Comparison of ENCODE assay signal across 21 cellular contexts in genomic region chr1:67746299-67746698, GRCh38.
DNase-seq lines count a peak whose midpoint lies in the region; ATAC-seq, FAIRE-seq and TF ChIP-seq lines count a peak whose summit lies in the region.
"Had no signal": no experiment of that assay in that cellular context is flagged by ENCODE, and none has a peak within 500 bp of the region (broad histone marks: within the 10 kb centered on the region; RNA-seq: fewer than 3 reads in every experiment).

No MANE protein-coding gene starts in this region.

- intact Hi-C loops in spleen (cut with DNase I; ENCODE audit: low total_unique reads) (no loop called here), cardiac septum (cut with DNase I) (loop anchor here (5.0 kb wide), 1 partner anchor 34 kb away; no protein-coding TSS in a partner anchor)

- peaks cover 62% of the 10 kb centered on the region for H3K4me1 Mint-ChIP-seq in astrocyte (ENCODE audit: low read depth, unreplicated experiment)
- peaks cover 16% of the 10 kb centered on the region for H3K4me1 Mint-ChIP-seq in activated T-helper 17 cell treated with anti-CD3 and anti-CD28 coated beads, Interleukin-2, amount 50 U/mL, for 72 hours
- H3K4me1 Mint-ChIP-seq in activated CD4-positive, alpha-beta memory T cell treated with anti-CD3 and anti-CD28 coated beads, Interleukin-2, amount 10 ng/mL, durations not matched to agents 7 days and 5 days = peaks cover 21% of the 10 kb centered on the region

- no peak overlapping the region for H2AFZ ChIP-seq in astrocyte (ENCODE audit: low read depth, low read length)

- H3K4me3 ChIP-seq in astrocyte (ENCODE audit: insufficient read depth, low read depth, low read length) = no peak overlapping the region
- peak overlapping the region; percentile 5 for H3K4me3 ChIP-seq in iPS-15b (ENCODE audit: low read depth, low read length)
- H3K4me3 ChIP-seq in spleen = no peak overlapping the region
- H3K4me3 ChIP-seq: right lobe of liver had no signal

- no peak overlapping the region for H3K27ac ChIP-seq in astrocyte (ENCODE audit: low read depth, low read length)
- peak overlapping the region in 5 of 8 donors; percentile 6 to 40 (median 21) for H3K27ac ChIP-seq in spleen
- H3K27ac ChIP-seq: epithelial cell of prostate had no signal

- no peaks in the 10 kb centered on the region for H3K27me3 Mint-ChIP-seq in astrocyte (ENCODE audit: low read depth, unreplicated experiment)
- H3K27me3 Mint-ChIP-seq in activated T-helper 17 cell treated with anti-CD3 and anti-CD28 coated beads, Interleukin-2, amount 50 U/mL, for 72 hours = peaks cover 16% of the 10 kb centered on the region
- peaks cover 18% of the 10 kb centered on the region for H3K27me3 Mint-ChIP-seq in activated CD4-positive, alpha-beta memory T cell treated with anti-CD3 and anti-CD28 coated beads, Interleukin-2, amount 10 ng/mL, durations not matched to agents 7 days and 5 days

- peaks cover 76% of the 10 kb centered on the region for H3K79me2 ChIP-seq in astrocyte (ENCODE audit: insufficient read depth, low read length)

- WGBS in spleen, 5 donors = 47 to 53% (median 49%) methylated on average over 5 of the region's 5 CpGs

- H3K9me3 Mint-ChIP-seq in astrocyte (ENCODE audit: unreplicated experiment) = no peaks in the 10 kb centered on the region
- H3K9me3 Mint-ChIP-seq in activated T-helper 17 cell treated with anti-CD3 and anti-CD28 coated beads, Interleukin-2, amount 50 U/mL, for 72 hours = no peaks in the 10 kb centered on the region
- no peaks in the 10 kb centered on the region for H3K9me3 Mint-ChIP-seq in activated CD4-positive, alpha-beta memory T cell treated with anti-CD3 and anti-CD28 coated beads, Interleukin-2, amount 10 ng/mL, durations not matched to agents 7 days and 5 days
- H3K9me3 Mint-ChIP-seq: activated naive CD8-positive, alpha-beta T cell treated with anti-CD3 and anti-CD28 coated beads for 36 hours; neural crest cell had no signal

- ATAC-seq in activated T-helper 17 cell treated with anti-CD3 and anti-CD28 coated beads, Interleukin-2, amount 50 U/mL, for 72 hours (replicated peaks) = no peak
- ATAC-seq: HCT116, left lobe of liver, right lobe of liver had no signal

- CTCF ChIA-PET in activated CD4-positive, alpha-beta memory T cell treated with anti-CD3 and anti-CD28 coated beads, Interleukin-2, amount 10 ng/mL, durations not matched to agents 7 days and 5 days (lab: Charles Lee) = interaction anchor here (1.1 kb wide), 1 partner anchor 9 kb away, joined by 3 read pairs; no protein-coding TSS in a partner anchor

- H3K27ac Mint-ChIP-seq in astrocyte (ENCODE audit: unreplicated experiment) = peak overlapping the region; percentile 60
- H3K27ac Mint-ChIP-seq in activated T-helper 17 cell treated with anti-CD3 and anti-CD28 coated beads, Interleukin-2, amount 50 U/mL, for 72 hours = no peak overlapping the region
- H3K27ac Mint-ChIP-seq in activated CD4-positive, alpha-beta memory T cell treated with anti-CD3 and anti-CD28 coated beads, Interleukin-2, amount 10 ng/mL, durations not matched to agents 7 days and 5 days = no peak overlapping the region
- H3K27ac Mint-ChIP-seq: activated naive CD8-positive, alpha-beta T cell treated with anti-CD3 and anti-CD28 coated beads for 36 hours; B cell had no signal

- H3K27me3 ChIP-seq in astrocyte (ENCODE audit: insufficient read depth, low read length) (no peaks in the 10 kb centered on the region), iPS-15b (ENCODE audit: control insufficient read depth, insufficient read depth, low read length) (no peaks in the 10 kb centered on the region), spleen (replicated peaks in 1 of 7) (no peaks in the 10 kb centered on the region)
- H3K27me3 ChIP-seq: right lobe of liver had no signal

- peaks cover 2% of the 10 kb centered on the region for H3K36me3 Mint-ChIP-seq in astrocyte (ENCODE audit: low read depth, unreplicated experiment)
- H3K36me3 Mint-ChIP-seq in activated T-helper 17 cell treated with anti-CD3 and anti-CD28 coated beads, Interleukin-2, amount 50 U/mL, for 72 hours (ENCODE audit: low read depth) = no peaks in the 10 kb centered on the region
- H3K36me3 Mint-ChIP-seq in activated CD4-positive, alpha-beta memory T cell treated with anti-CD3 and anti-CD28 coated beads, Interleukin-2, amount 10 ng/mL, durations not matched to agents 7 days and 5 days (ENCODE audit: low read depth) = no peaks in the 10 kb centered on the region
- H3K36me3 Mint-ChIP-seq: activated naive CD8-positive, alpha-beta T cell treated with anti-CD3 and anti-CD28 coated beads for 36 hours had no signal

- TF ChIP-seq CTCF in astrocyte (IDR thresholded peaks at IDR 0.05; ENCODE audit: insufficient read depth, low read depth, low read length) = no peak
- no peak for TF ChIP-seq CTCF in spleen (IDR thresholded peaks at IDR 0.05 in 8 of 11, conservative IDR thresholded peaks at IDR 0.05 in 3 of 11)

- H3K36me3 ChIP-seq in astrocyte (ENCODE audit: insufficient read depth, low read length) (no peaks in the 10 kb centered on the region), iPS-15b (ENCODE audit: control insufficient read depth, insufficient read depth, low read length) (no peaks in the 10 kb centered on the region), spleen (no peaks in the 10 kb centered on the region)
- H3K36me3 ChIP-seq: right lobe of liver had no signal

- TF ChIP-seq POLR2A in spleen (IDR thresholded peaks at IDR 0.05) = no peak

- no peak overlapping the region for H3K9ac ChIP-seq in astrocyte (ENCODE audit: low read length)
- H3K9ac ChIP-seq in iPS-15b (ENCODE audit: low read depth, low read length) = no peak overlapping the region

- DNase-seq in GDM1 (lab: John Stamatoyannopoulos, UW) (peak; percentile 47), astrocyte (ENCODE audit: low read depth) (peak; percentile 63), spleen (no peak), cardiac septum (ENCODE audit: low spot score) (no peak), middle frontal gyrus (ENCODE audit: extremely low spot score, low spot score) (no peak)
- no peak for DNase-seq in activated CD4-positive, alpha-beta memory T cell treated with anti-CD3 and anti-CD28 coated beads, Interleukin-2, amount 10 ng/mL, durations not matched to agents 7 days and 5 days
- DNase-seq: activated naive CD8-positive, alpha-beta T cell treated with anti-CD3 and anti-CD28 coated beads for 36 hours; DMS 273 treated with DMSO at 0.1 percent for 48 hours; hippocampal formation; Karpas-422; NCI-H1694; NCI-H510A; right lobe of liver; stimulated activated CD4-positive, alpha-beta T cell treated with anti-CD3 and anti-CD28 coated beads, Interleukin-4, amount 100 ng/mL, for 24 hours had no signal

- H3K9me3 ChIP-seq in astrocyte (ENCODE audit: insufficient read depth, low read depth, low read length) = no peaks in the 10 kb centered on the region
- H3K9me3 ChIP-seq in iPS-15b (ENCODE audit: control insufficient read depth, insufficient read depth, low read length) = no peaks in the 10 kb centered on the region
- H3K9me3 ChIP-seq in spleen = no peaks in the 10 kb centered on the region
- H3K9me3 ChIP-seq: right lobe of liver had no signal

- H3K4me2 ChIP-seq in astrocyte (ENCODE audit: low read length) = no peak overlapping the region

- POLR2A ChIA-PET in activated CD4-positive, alpha-beta memory T cell treated with anti-CD3 and anti-CD28 coated beads, Interleukin-2, amount 10 ng/mL, durations not matched to agents 7 days and 5 days (lab: Charles Lee) = interaction anchor here (1.3 kb wide), 1 partner anchor 61 kb away, joined by 3 read pairs; the partner anchor contains the start of gene GADD45A

- FAIRE-seq in astrocyte (lab: Jason Lieb, UNC) = no peak

- H3K4me1 ChIP-seq in astrocyte (ENCODE audit: insufficient read depth, low read length) (peaks cover 38% of the 10 kb centered on the region), iPS-15b (ENCODE audit: control insufficient read depth, insufficient read depth, low read length) (peaks cover 53% of the 10 kb centered on the region), spleen (peaks cover 5 to 47% (median 22%) of the 10 kb centered on the region in 6 donors)

- no peak overlapping the region for H3K4me3 Mint-ChIP-seq in astrocyte (ENCODE audit: unreplicated experiment)
- H3K4me3 Mint-ChIP-seq in activated T-helper 17 cell treated with anti-CD3 and anti-CD28 coated beads, Interleukin-2, amount 50 U/mL, for 72 hours = no peak overlapping the region
- no peak overlapping the region for H3K4me3 Mint-ChIP-seq in activated CD4-positive, alpha-beta memory T cell treated with anti-CD3 and anti-CD28 coated beads, Interleukin-2, amount 10 ng/mL, durations not matched to agents 7 days and 5 days
- H3K4me3 Mint-ChIP-seq: activated naive CD8-positive, alpha-beta T cell treated with anti-CD3 and anti-CD28 coated beads for 36 hours; B cell; neural crest cell had no signal

- peaks cover 20% of the 10 kb centered on the region for H4K20me1 ChIP-seq in astrocyte (ENCODE audit: insufficient read depth, low read length)

Comparison
In these comparisons a context has a peak if more than half of its experiments do, and no peak if none do; other contexts are left out.
1. DNase-seq: peak in GDM1 (single experiment) and astrocyte (single experiment); none in spleen (single experiment), cardiac septum (single experiment), activated CD4-positive, alpha-beta memory T cell treated with anti-CD3 and anti-CD28 coated beads, Interleukin-2, amount 10 ng/mL, durations not matched to agents 7 days and 5 days (single experiment) and middle frontal gyrus (single experiment).